Comparison of ENCODE assay signal across 15 cellular contexts in genomic region chr15:42730135-42730534, GRCh38.
"Had no signal": no experiment of that assay in that cellular context is flagged by ENCODE, and none has a peak within 500 bp of the region (broad histone marks: within the 10 kb centered on the region; RNA-seq: fewer than 3 reads in every experiment).

No MANE protein-coding gene starts in this region.

- H3K27me3 ChIP-seq: esophagus muscularis mucosa, neutrophil, transverse colon had no signal

- ATAC-seq: activated CD4-positive, CD25-positive, alpha-beta regulatory T cell treated with anti-CD3 and anti-CD28 coated beads, Interleukin-2, amount 50 U/mL, for 24 hours; stimulated activated memory B cell treated with anti-CD40 and anti-IgM and Interleukin-4, amounts not matched to agents 10 μg/mL and 1 μg/mL and 100 μg/mL, for 72 hours had no signal

- H3K27ac Mint-ChIP-seq: activated naive CD4-positive, alpha-beta T cell treated with anti-CD3 and anti-CD28 coated beads, Interleukin-2, amount 50 U/mL, for 24 hours; activated T-cell treated with anti-CD3 and anti-CD28 coated beads, Interleukin-2, amount 50 U/mL, for 24 hours; naive B cell; stimulated activated memory B cell treated with anti-CD40 and anti-IgM and Interleukin-4, amounts not matched to agents 10 μg/mL and 1 μg/mL and 100 μg/mL, for 72 hours had no signal

- DNase-seq: activated CD4-positive, alpha-beta T cell treated with anti-CD3 and anti-CD28 coated beads, Interleukin-2, amount 50 U/mL, for 4 hours; activated effector memory CD4-positive, alpha-beta T cell treated with anti-CD3 and anti-CD28 coated beads, Interleukin-2, amount 50 U/mL, for 16 hours; activated T-cell treated with anti-CD3 and anti-CD28 coated beads, Interleukin-2, amount 50 U/mL, for 24 hours; amniotic stem cell; central memory CD4-positive, alpha-beta T cell; left ventricle myocardium inferior; naive B cell; retina; transverse colon had no signal

- H3K27me3 Mint-ChIP-seq: activated naive CD4-positive, alpha-beta T cell treated with anti-CD3 and anti-CD28 coated beads, Interleukin-2, amount 50 U/mL, for 24 hours; activated T-cell treated with anti-CD3 and anti-CD28 coated beads, Interleukin-2, amount 50 U/mL, for 24 hours; naive B cell; stimulated activated memory B cell treated with anti-CD40 and anti-IgM and Interleukin-4, amounts not matched to agents 10 μg/mL and 1 μg/mL and 100 μg/mL, for 72 hours had no signal

- H3K27ac ChIP-seq: coronary artery, esophagus muscularis mucosa, left ventricle myocardium inferior, neutrophil, transverse colon had no signal

- H3K9me3 Mint-ChIP-seq: activated naive CD4-positive, alpha-beta T cell treated with anti-CD3 and anti-CD28 coated beads, Interleukin-2, amount 50 U/mL, for 24 hours; activated T-cell treated with anti-CD3 and anti-CD28 coated beads, Interleukin-2, amount 50 U/mL, for 24 hours; naive B cell; stimulated activated memory B cell treated with anti-CD40 and anti-IgM and Interleukin-4, amounts not matched to agents 10 μg/mL and 1 μg/mL and 100 μg/mL, for 72 hours had no signal

- H3K4me3 Mint-ChIP-seq: activated naive CD4-positive, alpha-beta T cell treated with anti-CD3 and anti-CD28 coated beads, Interleukin-2, amount 50 U/mL, for 24 hours; activated T-cell treated with anti-CD3 and anti-CD28 coated beads, Interleukin-2, amount 50 U/mL, for 24 hours; naive B cell; stimulated activated memory B cell treated with anti-CD40 and anti-IgM and Interleukin-4, amounts not matched to agents 10 μg/mL and 1 μg/mL and 100 μg/mL, for 72 hours had no signal

- H3K4me3 ChIP-seq: coronary artery, esophagus muscularis mucosa, left ventricle myocardium inferior, transverse colon had no signal
